Comparison of ENCODE assay signal across 23 cellular contexts in the genomic region with DNA sequence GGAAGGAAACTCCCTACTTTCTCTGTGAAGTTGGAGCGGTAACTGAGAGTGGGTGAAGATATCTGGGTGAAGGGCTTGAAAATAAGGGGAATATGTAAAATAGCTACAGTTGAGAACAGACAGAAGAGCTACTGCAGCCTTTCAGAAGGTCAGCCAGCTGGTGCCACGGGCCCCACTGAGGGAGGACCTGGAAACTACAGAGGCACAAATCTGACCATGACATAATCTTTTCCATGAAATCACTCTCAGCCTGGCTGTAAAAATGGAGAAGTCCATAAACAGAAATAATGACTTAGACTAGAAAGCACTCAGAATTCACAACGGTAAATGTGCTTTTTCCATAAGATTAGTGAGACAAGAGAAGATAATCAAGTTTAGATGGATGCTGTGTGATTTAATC. TPM values are rescaled to one million over a fixed set of nuclear protein-coding genes. Genes with fewer than 3 reads are reported as not detected.
DNase-seq lines count a peak whose midpoint lies in the region; ATAC-seq and TF ChIP-seq lines count a peak whose summit lies in the region.
"Had no signal": no experiment of that assay in that cellular context is flagged by ENCODE, and none has a peak within 500 bp of the region (broad histone marks: within the 10 kb centered on the region; RNA-seq: fewer than 3 reads in every experiment).

No MANE protein-coding gene starts in this region.

- peak; percentile 44 for DNase-seq in Right ventricle myocardium superior
- no peak for DNase-seq in cardiac septum (ENCODE audit: low spot score)
- DNase-seq in UCSD-AML1 (lab: John Stamatoyannopoulos, UW; ENCODE audit: unreplicated experiment) = peak; percentile 6
- no peak for DNase-seq in left ventricle myocardium inferior
- DNase-seq in aorta = peak; percentile 57 to 70
- DNase-seq in NCI-H146 treated with DMSO at 0.1 percent for 48 hours (lab: John Stamatoyannopoulos, UW; ENCODE audit: unreplicated experiment) = no peak
- no peak for DNase-seq in spleen
- DNase-seq: activated CD8-positive, alpha-beta memory T cell treated with anti-CD3 and anti-CD28 coated beads, Interleukin-2, amount 50 U/mL, for 4 hours; activated naive CD4-positive, alpha-beta T cell treated with anti-CD3 and anti-CD28 coated beads, Interleukin-2, amount 10 ng/mL, durations not matched to agents 7 days and 5 days; effector CD8-positive, alpha-beta T cell; NCI-H1092 treated with DMSO at 0.1 percent for 48 hours; NCI-H2171; NCI-H774; Peyer's patch; small intestine; T-cell had no signal

- H3K27ac Mint-ChIP-seq in activated T-helper 17 cell treated with anti-CD3 and anti-CD28 coated beads, Interleukin-2, amount 50 U/mL, for 72 hours = no peak overlapping the region
- H3K27ac Mint-ChIP-seq: activated naive CD4-positive, alpha-beta T cell treated with anti-CD3 and anti-CD28 coated beads, Interleukin-2, amount 10 ng/mL, durations not matched to agents 7 days and 5 days; stimulated activated effector memory CD8-positive, alpha-beta T cell treated with anti-CD3 and anti-CD28 coated beads, Interleukin-12 subunit alpha, Interleukin-12 subunit beta, amount 100 ng/mL, for 72 hours; T-cell; type B pancreatic cell had no signal

- H3K36me3 ChIP-seq in left ventricle myocardium inferior = peaks cover 63% of the 10 kb centered on the region
- peaks cover 0 to 3% of the 10 kb centered on the region in 2 donors for H3K36me3 ChIP-seq in aorta (ENCODE audit: control insufficient read depth in 1 of 2, insufficient read depth in 2 of 2, low read length in 1 of 2)
- peaks cover 0 to 34% (median 0%) of the 10 kb centered on the region in 6 donors for H3K36me3 ChIP-seq in spleen

- TF ChIP-seq CTCF in left ventricle myocardium inferior (IDR thresholded peaks at IDR 0.05; ENCODE audit: borderline replicate concordance) (no peak), spleen (IDR thresholded peaks at IDR 0.05 in 8 of 11, conservative IDR thresholded peaks at IDR 0.05 in 3 of 11) (no peak)

- peaks cover 12% of the 10 kb centered on the region for H3K4me1 ChIP-seq in left ventricle myocardium inferior
- H3K4me1 ChIP-seq in aorta (ENCODE audit: control insufficient read depth in 1 of 2, insufficient read depth in 2 of 2, low read length in 2 of 2) = no peaks in the 10 kb centered on the region
- no peaks in the 10 kb centered on the region for H3K4me1 ChIP-seq in spleen
- H3K4me1 ChIP-seq: Peyer's patch had no signal

- TF ChIP-seq POLR2A in spleen (IDR thresholded peaks at IDR 0.05) = no peak

- ATAC-seq in Right ventricle myocardium superior (ENCODE audit: poor library complexity) = peak; percentile 55
- no peak for ATAC-seq in aorta (ENCODE audit: low FRiP score)
- ATAC-seq in activated T-helper 17 cell treated with anti-CD3 and anti-CD28 coated beads, Interleukin-2, amount 50 U/mL, for 72 hours (replicated peaks) = no peak
- ATAC-seq: A549; activated CD4-positive, CD25-positive, alpha-beta regulatory T cell treated with anti-CD3 and anti-CD28 coated beads, Interleukin-2, amount 50 U/mL, for 24 hours; stimulated activated effector memory CD8-positive, alpha-beta T cell treated with anti-CD3 and anti-CD28 coated beads, Interleukin-12 subunit alpha, Interleukin-12 subunit beta, amount 100 ng/mL, for 72 hours; T-cell had no signal

- no peaks in the 10 kb centered on the region for H3K27me3 Mint-ChIP-seq in activated T-helper 17 cell treated with anti-CD3 and anti-CD28 coated beads, Interleukin-2, amount 50 U/mL, for 72 hours
- H3K27me3 Mint-ChIP-seq: activated naive CD4-positive, alpha-beta T cell treated with anti-CD3 and anti-CD28 coated beads, Interleukin-2, amount 10 ng/mL, durations not matched to agents 7 days and 5 days; type B pancreatic cell had no signal

- no peaks in the 10 kb centered on the region for H3K9me3 Mint-ChIP-seq in activated T-helper 17 cell treated with anti-CD3 and anti-CD28 coated beads, Interleukin-2, amount 50 U/mL, for 72 hours
- H3K9me3 Mint-ChIP-seq: activated naive CD4-positive, alpha-beta T cell treated with anti-CD3 and anti-CD28 coated beads, Interleukin-2, amount 10 ng/mL, durations not matched to agents 7 days and 5 days; stimulated activated effector memory CD8-positive, alpha-beta T cell treated with anti-CD3 and anti-CD28 coated beads, Interleukin-12 subunit alpha, Interleukin-12 subunit beta, amount 100 ng/mL, for 72 hours; T-cell; type B pancreatic cell had no signal

- 31 to 32% methylated on average over 3 of the region's 3 CpGs for WGBS in aorta, 2 donors
- 56 to 70% (median 61%) methylated on average over 3 of the region's 3 CpGs for WGBS in spleen, 5 donors

- H3K4me1 Mint-ChIP-seq in activated T-helper 17 cell treated with anti-CD3 and anti-CD28 coated beads, Interleukin-2, amount 50 U/mL, for 72 hours = no peaks in the 10 kb centered on the region
- H3K4me1 Mint-ChIP-seq: activated naive CD4-positive, alpha-beta T cell treated with anti-CD3 and anti-CD28 coated beads, Interleukin-2, amount 10 ng/mL, durations not matched to agents 7 days and 5 days; stimulated activated effector memory CD8-positive, alpha-beta T cell treated with anti-CD3 and anti-CD28 coated beads, Interleukin-12 subunit alpha, Interleukin-12 subunit beta, amount 100 ng/mL, for 72 hours; T-cell had no signal

- intact Hi-C loops in Right ventricle myocardium superior (cut with DNase I) = no loop called here
- intact Hi-C loops in cardiac septum (cut with DNase I) = no loop called here
- intact Hi-C loops in left ventricle myocardium inferior (cut with micrococcal nuclease) = no loop called here
- intact Hi-C loops in aorta (cut with DNase I) = no loop called here
- intact Hi-C loops in spleen (cut with DNase I; ENCODE audit: low total_unique reads) = no loop called here

- H3K36me3 Mint-ChIP-seq in activated T-helper 17 cell treated with anti-CD3 and anti-CD28 coated beads, Interleukin-2, amount 50 U/mL, for 72 hours (ENCODE audit: low read depth) = no peaks in the 10 kb centered on the region
- H3K36me3 Mint-ChIP-seq: activated naive CD4-positive, alpha-beta T cell treated with anti-CD3 and anti-CD28 coated beads, Interleukin-2, amount 10 ng/mL, durations not matched to agents 7 days and 5 days; stimulated activated effector memory CD8-positive, alpha-beta T cell treated with anti-CD3 and anti-CD28 coated beads, Interleukin-12 subunit alpha, Interleukin-12 subunit beta, amount 100 ng/mL, for 72 hours had no signal

- no peaks in the 10 kb centered on the region for H3K9me3 ChIP-seq in left ventricle myocardium inferior (replicated peaks)
- H3K9me3 ChIP-seq in aorta (ENCODE audit: control insufficient read depth, low read length) = no peaks in the 10 kb centered on the region
- no peaks in the 10 kb centered on the region for H3K9me3 ChIP-seq in spleen
- H3K9me3 ChIP-seq: A549, Peyer's patch had no signal

- H3K27me3 ChIP-seq in left ventricle myocardium inferior (ENCODE audit: low read depth) (no peaks in the 10 kb centered on the region), aorta (ENCODE audit: control insufficient read depth in 1 of 2, insufficient read depth in 2 of 2, low read length in 1 of 2) (no peaks in the 10 kb centered on the region), spleen (replicated peaks in 1 of 7) (no peaks in the 10 kb centered on the region)
- H3K27me3 ChIP-seq: Peyer's patch had no signal

- H3K4me3 Mint-ChIP-seq in activated T-helper 17 cell treated with anti-CD3 and anti-CD28 coated beads, Interleukin-2, amount 50 U/mL, for 72 hours = no peak overlapping the region
- H3K4me3 Mint-ChIP-seq: activated naive CD4-positive, alpha-beta T cell treated with anti-CD3 and anti-CD28 coated beads, Interleukin-2, amount 10 ng/mL, durations not matched to agents 7 days and 5 days; stimulated activated effector memory CD8-positive, alpha-beta T cell treated with anti-CD3 and anti-CD28 coated beads, Interleukin-12 subunit alpha, Interleukin-12 subunit beta, amount 100 ng/mL, for 72 hours; T-cell; type B pancreatic cell had no signal

- H3K27ac ChIP-seq in left ventricle myocardium inferior (replicated peaks) (peak overlapping the region; percentile 37), aorta (ENCODE audit: low read depth in 1 of 2, low read length in 2 of 2) (no peak overlapping the region), spleen (no peak overlapping the region)
- H3K27ac ChIP-seq: C4-2B, HL-60, Peyer's patch had no signal

- H3K4me3 ChIP-seq in left ventricle myocardium inferior (no peak overlapping the region), aorta (ENCODE audit: low read length in 2 of 2) (no peak overlapping the region), spleen (no peak overlapping the region)
- H3K4me3 ChIP-seq: A549, Peyer's patch had no signal

RNA-seq across cellular contexts. Expression of a gene that starts 46.4 kb away (rescaled TPM):
- total RNA-seq in Right ventricle myocardium superior (34.1 TPM), cardiac septum (87.0 TPM), left ventricle myocardium inferior (52.5 TPM), aorta (10 to 100 TPM; 12.2 to 21.1 TPM), spleen (10 to 100 TPM in 3 of 7 donors, 1 to 10 TPM in 4; 6.9 to 16.8 (median 9.9) TPM)
- polyA plus RNA-seq in aorta (10 to 100 TPM in 1 of 2 donors, 1 to 10 TPM in 1; 7.5 to 27.9 TPM), spleen (1 to 10 TPM; 2.5 to 7.2 (median 5.4) TPM)
- total RNA-seq in activated T-helper 17 cell treated with anti-CD3 and anti-CD28 coated beads, Interleukin-2, amount 50 U/mL, for 72 hours = not detected

Comparison
In these comparisons a context has a peak if more than half of its experiments do, and no peak if none do; other contexts are left out.
1. DNase-seq: peak in Right ventricle myocardium superior (single experiment), UCSD-AML1 (single experiment) and aorta (2 of 2); none in cardiac septum (single experiment), left ventricle myocardium inferior (single experiment), NCI-H146 treated with DMSO at 0.1 percent for 48 hours (single experiment) and spleen (single experiment).
2. RNA of a gene that starts 46.4 kb away (total RNA-seq): 87.0 TPM in cardiac septum (single experiment), 52.5 TPM in left ventricle myocardium inferior (single experiment), 34.1 TPM in Right ventricle myocardium superior (single experiment), 12.2 to 21.1 TPM in aorta and 6.9 to 16.8 TPM in spleen; not detected in activated T-helper 17 cell treated with anti-CD3 and anti-CD28 coated beads, Interleukin-2, amount 50 U/mL, for 72 hours; every median in the first group is over 4 times any median in the second.